In the genomic region with DNA sequence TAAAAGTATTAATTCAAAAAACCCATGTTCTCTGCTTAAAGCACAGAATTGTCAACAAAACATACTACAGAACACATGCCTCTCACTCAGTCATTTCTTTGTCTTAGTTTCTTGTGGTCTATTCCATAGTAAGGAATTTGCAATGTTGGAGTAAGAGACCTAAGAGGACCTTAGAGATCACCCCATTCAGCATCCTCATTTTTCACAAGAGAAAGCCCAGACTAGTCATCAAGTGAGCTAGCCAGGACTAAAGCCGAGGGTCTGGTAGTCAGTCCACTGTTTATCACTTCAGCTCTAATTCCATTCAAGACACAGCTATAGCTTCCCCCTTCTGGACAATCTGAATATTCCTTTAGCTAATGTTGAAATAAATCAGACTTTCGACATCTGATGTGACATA, we compare ENCODE assay signal across 18 cellular contexts.
A peak's percentile ranks its signal among the peaks of the same experiment; 100 is the strongest.
DNase-seq lines count a peak whose midpoint lies in the region; ATAC-seq, FAIRE-seq and TF ChIP-seq lines count a peak whose summit lies in the region.
"Had no signal": no experiment of that assay in that cellular context is flagged by ENCODE, and none has a peak within 500 bp of the region (broad histone marks: within the 10 kb centered on the region; RNA-seq: fewer than 3 reads in every experiment).

No MANE protein-coding gene starts in this region.

- H3K4me3 ChIP-seq in LNCaP clone FGC (ENCODE audit: low read depth, low read length) (no peak overlapping the region), brain microvascular endothelial cell (ENCODE audit: low read depth, low read length) (no peak overlapping the region), retinal pigment epithelial cell (ENCODE audit: low read length) (no peak overlapping the region)

- TF ChIP-seq CTCF in D721Med (IDR thresholded peaks at IDR 0.05; ENCODE audit: insufficient read depth, missing control alignments) (peak; percentile 2), LNCaP clone FGC (IDR thresholded peaks at IDR 0.05; ENCODE audit: control insufficient read depth, extremely low read depth, insufficient read depth) (0 out of 2 replicates have a peak, but pooled peaks have one; percentile 10), brain microvascular endothelial cell (IDR thresholded peaks at IDR 0.05; ENCODE audit: low read depth, low read length, missing control alignments) (peak; percentile 22), retinal pigment epithelial cell (conservative IDR thresholded peaks at IDR 0.05; ENCODE audit: low read depth, low read length) (peak; percentile 7)

- FAIRE-seq in D721Med (lab: Jason Lieb, UNC), result no peak
- FAIRE-seq: GM19239 had no signal

- no peaks in the 10 kb centered on the region for H3K36me3 ChIP-seq in brain microvascular endothelial cell (replicated peaks)

- no peak for DNase-seq in D721Med (ENCODE audit: insufficient read length, low spot score)
- DNase-seq in LNCaP clone FGC (ENCODE audit: low read depth), result no peak
- DNase-seq in brain microvascular endothelial cell, result no peak
- no peak for DNase-seq in retinal pigment epithelial cell (ENCODE audit: low read depth)
- no peak for DNase-seq in caudate nucleus (lab: John Stamatoyannopoulos, UW)
- DNase-seq: COR-L47, GF-D8, GOT3, Kasumi-1, NCI-H1105 treated with DMSO at 0.1 percent for 48 hours, NCI-H1694, NCI-H2081 treated with DMSO at 0.1 percent for 48 hours, PC-3, RPMI8226, SHP77 treated with DMSO at 0.1 percent for 48 hours had no signal

- ATAC-seq in GM18870 (IDR thresholded peaks at IDR 0.05; ENCODE audit: unreplicated experiment) (no peak), HG03442 (IDR thresholded peaks at IDR 0.05; ENCODE audit: unreplicated experiment) (no peak)
- ATAC-seq: PC-3 had no signal

- in situ Hi-C loops in brain microvascular endothelial cell (cut with HindIII; ENCODE audit: low pct_ligation_motif_present, low sequenced_read_pairs), result no loop called here

- no peaks in the 10 kb centered on the region for H3K27me3 ChIP-seq in brain microvascular endothelial cell (replicated peaks)

- H3K27ac ChIP-seq in brain microvascular endothelial cell (no peak overlapping the region), caudate nucleus (ENCODE audit: low read depth, low read length) (no peak overlapping the region)
